ENCODE assay signal across 1 cellular context in the genomic region with DNA sequence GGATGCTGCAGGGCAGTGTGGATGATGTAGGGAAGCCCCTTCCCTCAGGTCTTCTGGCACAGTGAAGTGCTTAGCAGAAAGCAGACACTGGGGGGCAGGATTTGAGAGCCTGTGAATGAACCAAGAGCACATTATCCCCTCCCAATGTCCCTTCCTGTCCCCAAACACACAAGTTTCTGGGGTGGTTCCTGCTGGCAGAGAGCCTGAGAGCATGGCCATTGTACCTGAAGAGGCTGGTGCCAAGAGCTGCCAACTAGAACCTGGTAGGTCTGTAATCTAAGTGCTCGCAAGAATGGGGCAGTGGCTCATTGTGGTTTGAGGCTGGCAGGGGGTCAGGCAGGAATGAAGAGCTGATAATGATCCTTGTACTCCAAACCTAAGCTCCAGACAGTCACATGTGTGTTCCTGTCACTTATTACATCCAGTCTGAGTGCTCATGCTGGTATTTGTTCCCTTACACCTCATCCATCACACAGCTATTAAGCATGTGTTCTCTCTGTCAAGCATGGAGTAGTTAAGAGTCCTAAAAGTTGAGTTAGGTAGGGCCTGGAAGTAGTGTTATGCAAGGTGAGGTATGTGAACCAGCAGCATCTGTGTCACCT.
TF ChIP-seq lines count a peak whose summit lies in the region.

No MANE protein-coding gene starts in this region.

TF ChIP-seq in GM23338, 12 proteins besides CTCF, POLR2A, EP300 and RAD21 (continued from another document):
- TF ChIP-seq, protein P1, sequence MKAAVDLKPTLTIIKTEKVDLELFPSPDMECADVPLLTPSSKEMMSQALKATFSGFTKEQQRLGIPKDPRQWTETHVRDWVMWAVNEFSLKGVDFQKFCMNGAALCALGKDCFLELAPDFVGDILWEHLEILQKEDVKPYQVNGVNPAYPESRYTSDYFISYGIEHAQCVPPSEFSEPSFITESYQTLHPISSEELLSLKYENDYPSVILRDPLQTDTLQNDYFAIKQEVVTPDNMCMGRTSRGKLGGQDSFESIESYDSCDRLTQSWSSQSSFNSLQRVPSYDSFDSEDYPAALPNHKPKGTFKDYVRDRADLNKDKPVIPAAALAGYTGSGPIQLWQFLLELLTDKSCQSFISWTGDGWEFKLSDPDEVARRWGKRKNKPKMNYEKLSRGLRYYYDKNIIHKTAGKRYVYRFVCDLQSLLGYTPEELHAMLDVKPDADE (IDR thresholded peaks at IDR 0.05), result no peak
- no peak for TF ChIP-seq EZH2phosphoT487 (IDR thresholded peaks at IDR 0.05; ENCODE audit: unreplicated experiment)
- TF ChIP-seq, protein P2, sequence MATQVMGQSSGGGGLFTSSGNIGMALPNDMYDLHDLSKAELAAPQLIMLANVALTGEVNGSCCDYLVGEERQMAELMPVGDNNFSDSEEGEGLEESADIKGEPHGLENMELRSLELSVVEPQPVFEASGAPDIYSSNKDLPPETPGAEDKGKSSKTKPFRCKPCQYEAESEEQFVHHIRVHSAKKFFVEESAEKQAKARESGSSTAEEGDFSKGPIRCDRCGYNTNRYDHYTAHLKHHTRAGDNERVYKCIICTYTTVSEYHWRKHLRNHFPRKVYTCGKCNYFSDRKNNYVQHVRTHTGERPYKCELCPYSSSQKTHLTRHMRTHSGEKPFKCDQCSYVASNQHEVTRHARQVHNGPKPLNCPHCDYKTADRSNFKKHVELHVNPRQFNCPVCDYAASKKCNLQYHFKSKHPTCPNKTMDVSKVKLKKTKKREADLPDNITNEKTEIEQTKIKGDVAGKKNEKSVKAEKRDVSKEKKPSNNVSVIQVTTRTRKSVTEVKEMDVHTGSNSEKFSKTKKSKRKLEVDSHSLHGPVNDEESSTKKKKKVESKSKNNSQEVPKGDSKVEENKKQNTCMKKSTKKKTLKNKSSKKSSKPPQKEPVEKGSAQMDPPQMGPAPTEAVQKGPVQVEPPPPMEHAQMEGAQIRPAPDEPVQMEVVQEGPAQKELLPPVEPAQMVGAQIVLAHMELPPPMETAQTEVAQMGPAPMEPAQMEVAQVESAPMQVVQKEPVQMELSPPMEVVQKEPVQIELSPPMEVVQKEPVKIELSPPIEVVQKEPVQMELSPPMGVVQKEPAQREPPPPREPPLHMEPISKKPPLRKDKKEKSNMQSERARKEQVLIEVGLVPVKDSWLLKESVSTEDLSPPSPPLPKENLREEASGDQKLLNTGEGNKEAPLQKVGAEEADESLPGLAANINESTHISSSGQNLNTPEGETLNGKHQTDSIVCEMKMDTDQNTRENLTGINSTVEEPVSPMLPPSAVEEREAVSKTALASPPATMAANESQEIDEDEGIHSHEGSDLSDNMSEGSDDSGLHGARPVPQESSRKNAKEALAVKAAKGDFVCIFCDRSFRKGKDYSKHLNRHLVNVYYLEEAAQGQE (IDR thresholded peaks at IDR 0.05; ENCODE audit: unreplicated experiment), result no peak
- no peak for TF ChIP-seq POLR2AphosphoS5 (IDR thresholded peaks at IDR 0.05; ENCODE audit: low read depth)
- TF ChIP-seq ZNF331 (CRISPR knock-in tag; IDR thresholded peaks at IDR 0.05; ENCODE audit: low read depth), result no peak
